In the genomic region with DNA sequence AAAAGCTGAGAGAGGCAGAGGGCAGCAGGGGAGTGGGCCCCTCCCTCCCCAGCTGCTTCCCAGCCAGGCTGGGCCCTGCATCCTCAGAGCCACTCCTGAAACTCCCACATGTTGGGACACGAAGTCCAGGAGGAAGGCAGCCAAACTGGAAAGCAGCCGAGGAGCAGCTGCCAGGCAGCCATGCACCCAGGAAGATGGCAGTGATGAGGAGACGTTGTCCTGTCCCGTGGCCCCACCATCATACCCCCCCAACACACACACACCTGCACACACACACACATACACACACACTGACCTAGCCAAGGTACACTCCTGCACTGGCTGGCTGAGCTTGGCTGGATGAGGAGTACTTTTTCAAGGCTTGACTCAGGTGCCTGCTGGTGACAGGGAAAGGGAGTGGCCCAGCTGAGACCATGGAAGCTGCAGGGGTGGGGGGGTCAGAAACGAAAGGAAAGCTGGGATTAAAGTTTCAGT, we compare ENCODE assay signal across 27 cellular contexts.
DNase-seq lines count a peak whose midpoint lies in the region; ATAC-seq, FAIRE-seq and TF ChIP-seq lines count a peak whose summit lies in the region.
"Had no signal": no experiment of that assay in that cellular context is flagged by ENCODE, and none has a peak within 500 bp of the region (broad histone marks: within the 10 kb centered on the region; RNA-seq: fewer than 3 reads in every experiment).

No MANE protein-coding gene starts in this region.

- H3K36me3 ChIP-seq in left ventricle myocardium inferior, result no peaks in the 10 kb centered on the region
- no peaks in the 10 kb centered on the region for H3K36me3 ChIP-seq in astrocyte (ENCODE audit: insufficient read depth, low read length)
- H3K36me3 ChIP-seq in keratinocyte (ENCODE audit: control insufficient read depth in 2 of 2, extremely low read depth in 1 of 2, insufficient read depth in 2 of 2, low read length in 2 of 2), result no peaks in the 10 kb centered on the region
- H3K36me3 ChIP-seq: BLaER1, gastrocnemius medialis, Peyer's patch, upper lobe of left lung had no signal

- DNase-seq in left ventricle myocardium superior (no peak), left ventricle myocardium inferior (no peak), astrocyte (ENCODE audit: low read depth) (peak; percentile 20), keratinocyte (ENCODE audit: low read depth, low spot score) (peak; percentile 61), cerebellum (ENCODE audit: low spot score) (no peak), NCI-H187 treated with DMSO at 0.1 percent for 48 hours (lab: John Stamatoyannopoulos, UW) (no peak), anterior cingulate cortex (lab: John Stamatoyannopoulos, UW) (no peak)
- DNase-seq: activated CD4-positive, alpha-beta T cell treated with anti-CD3 and anti-CD28 coated beads, Interleukin-2, amount 10 ng/mL, durations not matched to agents 24 days and 14 days; activated naive CD4-positive, alpha-beta T cell treated with anti-CD3 and anti-CD28 coated beads, Interleukin-2, amount 50 U/mL, for 16 hours; activated T-cell treated with anti-CD3 and anti-CD28 coated beads, Interleukin-2, amount 50 U/mL, for 72 hours; caudate nucleus; COR-L47; dorsolateral prefrontal cortex; gastrocnemius medialis; hypothalamus; kidney; naive thymus-derived CD4-positive, alpha-beta T cell; NCI-H1417 treated with DMSO at 0.1 percent for 48 hours; NK-92 treated with Interleukin-12 subunit alpha and Interleukin-12 subunit beta, amount 100 ng/mL, for 24 hours; Peyer's patch; T-helper 2 cell; upper lobe of left lung had no signal

- H3K4me2 ChIP-seq in astrocyte (ENCODE audit: low read length) (no peak overlapping the region), keratinocyte (ENCODE audit: control insufficient read depth, extremely low read depth, insufficient read depth, low read depth, low read length) (peak overlapping the region; percentile 63)
- H3K4me2 ChIP-seq: BLaER1 had no signal

- H3K9me3 Mint-ChIP-seq in astrocyte (ENCODE audit: unreplicated experiment), result peaks cover 14% of the 10 kb centered on the region
- H3K9me3 Mint-ChIP-seq: activated CD4-positive, alpha-beta T cell treated with anti-CD3 and anti-CD28 coated beads, Interleukin-2, amount 10 ng/mL, durations not matched to agents 24 days and 14 days had no signal

- dilution Hi-C loops in keratinocyte (cut with MboI; ENCODE audit: extremely low pct_ligation_motif_present, low sequenced_read_pairs), result no loop called here

- no peak overlapping the region for H3K4me3 ChIP-seq in left ventricle myocardium inferior
- no peak overlapping the region for H3K4me3 ChIP-seq in astrocyte (ENCODE audit: insufficient read depth, low read depth, low read length)
- peak overlapping the region in 2 of 3 experiments; percentile 18 to 37 for H3K4me3 ChIP-seq in keratinocyte (ENCODE audit: control insufficient read depth in 2 of 3, extremely low read depth in 1 of 3, insufficient read depth in 2 of 3, low read depth in 1 of 3, low read length in 3 of 3)
- H3K4me3 ChIP-seq: BLaER1, dorsolateral prefrontal cortex, gastrocnemius medialis, GM23248, Peyer's patch, SK-N-MC, upper lobe of left lung had no signal

- H3K9me3 ChIP-seq in left ventricle myocardium inferior (replicated peaks) (peaks cover 21% of the 10 kb centered on the region), astrocyte (ENCODE audit: insufficient read depth, low read depth, low read length) (peaks cover 4% of the 10 kb centered on the region), keratinocyte (ENCODE audit: control insufficient read depth, low read depth, low read length) (no peaks in the 10 kb centered on the region)
- H3K9me3 ChIP-seq: gastrocnemius medialis, Peyer's patch had no signal

- H3K4me1 Mint-ChIP-seq in astrocyte (ENCODE audit: low read depth, unreplicated experiment), result peaks cover 16% of the 10 kb centered on the region
- H3K4me1 Mint-ChIP-seq: activated CD4-positive, alpha-beta T cell treated with anti-CD3 and anti-CD28 coated beads, Interleukin-2, amount 10 ng/mL, durations not matched to agents 24 days and 14 days; naive thymus-derived CD4-positive, alpha-beta T cell had no signal

- no peak overlapping the region for H3K27ac Mint-ChIP-seq in astrocyte (ENCODE audit: unreplicated experiment)
- H3K27ac Mint-ChIP-seq: activated CD4-positive, alpha-beta T cell treated with anti-CD3 and anti-CD28 coated beads, Interleukin-2, amount 10 ng/mL, durations not matched to agents 24 days and 14 days; activated T-cell treated with anti-CD3 and anti-CD28 coated beads, Interleukin-2, amount 50 U/mL, for 72 hours; naive thymus-derived CD4-positive, alpha-beta T cell had no signal

- no peaks in the 10 kb centered on the region for H3K4me1 ChIP-seq in left ventricle myocardium inferior
- peaks cover 4% of the 10 kb centered on the region for H3K4me1 ChIP-seq in astrocyte (ENCODE audit: insufficient read depth, low read length)
- peaks cover 49% of the 10 kb centered on the region for H3K4me1 ChIP-seq in keratinocyte (ENCODE audit: control insufficient read depth, extremely low read depth, insufficient read depth, low read length)
- H3K4me1 ChIP-seq: gastrocnemius medialis, Peyer's patch, upper lobe of left lung had no signal

- no peaks in the 10 kb centered on the region for H3K9me1 ChIP-seq in keratinocyte (ENCODE audit: control insufficient read depth, extremely low read depth, insufficient read depth, low read length)

- H3K79me2 ChIP-seq in astrocyte (ENCODE audit: insufficient read depth, low read length) (no peaks in the 10 kb centered on the region), keratinocyte (ENCODE audit: control insufficient read depth, insufficient read depth, low read length) (no peaks in the 10 kb centered on the region)

- H3K27me3 ChIP-seq in left ventricle myocardium inferior (ENCODE audit: low read depth) (peaks cover 31% of the 10 kb centered on the region), astrocyte (ENCODE audit: insufficient read depth, low read length) (no peaks in the 10 kb centered on the region), keratinocyte (ENCODE audit: control insufficient read depth, extremely low read depth, insufficient read depth, low read length) (no peaks in the 10 kb centered on the region)
- H3K27me3 ChIP-seq: BLaER1, gastrocnemius medialis, Peyer's patch, upper lobe of left lung had no signal

- FAIRE-seq in astrocyte (lab: Jason Lieb, UNC), result no peak
- FAIRE-seq in keratinocyte (lab: Jason Lieb, UNC), result no peak
- FAIRE-seq: kidney had no signal

- no peak for TF ChIP-seq CTCF in left ventricle myocardium inferior (IDR thresholded peaks at IDR 0.05; ENCODE audit: borderline replicate concordance)
- TF ChIP-seq CTCF in astrocyte (IDR thresholded peaks at IDR 0.05; ENCODE audit: insufficient read depth, low read depth, low read length), result no peak
- no peak for TF ChIP-seq CTCF in keratinocyte (optimal IDR thresholded peaks at IDR 0.05 in 1 of 3, IDR thresholded peaks at IDR 0.05 in 1 of 3, conservative IDR thresholded peaks at IDR 0.05 in 1 of 3; ENCODE audit: extremely low read depth in 1 of 3, insufficient read depth in 2 of 3, low read length in 3 of 3)

- peaks cover 4% of the 10 kb centered on the region for H3K36me3 Mint-ChIP-seq in astrocyte (ENCODE audit: low read depth, unreplicated experiment)
- H3K36me3 Mint-ChIP-seq: naive thymus-derived CD4-positive, alpha-beta T cell had no signal

- no peak overlapping the region for H2AFZ ChIP-seq in astrocyte (ENCODE audit: low read depth, low read length)
- peak overlapping the region; percentile 44 for H2AFZ ChIP-seq in keratinocyte (ENCODE audit: control insufficient read depth, low read length)
- H2AFZ ChIP-seq: GM23248 had no signal

- H4K20me1 ChIP-seq in astrocyte (ENCODE audit: insufficient read depth, low read length), result no peaks in the 10 kb centered on the region
- H4K20me1 ChIP-seq in keratinocyte (ENCODE audit: control insufficient read depth, extremely low read depth, insufficient read depth, low read length), result no peaks in the 10 kb centered on the region
- H4K20me1 ChIP-seq: BLaER1 had no signal

- peaks cover 24% of the 10 kb centered on the region for H3K27me3 Mint-ChIP-seq in astrocyte (ENCODE audit: low read depth, unreplicated experiment)
- H3K27me3 Mint-ChIP-seq: activated CD4-positive, alpha-beta T cell treated with anti-CD3 and anti-CD28 coated beads, Interleukin-2, amount 10 ng/mL, durations not matched to agents 24 days and 14 days had no signal

- ATAC-seq in left ventricle myocardium superior, result peak; percentile 61
- ATAC-seq in HG03520 (IDR thresholded peaks at IDR 0.05; ENCODE audit: unreplicated experiment), result no peak
- ATAC-seq: activated T-cell treated with anti-CD3 and anti-CD28 coated beads, Interleukin-2, amount 50 U/mL, for 72 hours; gastrocnemius medialis; naive thymus-derived CD4-positive, alpha-beta T cell had no signal

- H3K9ac ChIP-seq in astrocyte (ENCODE audit: low read length) (no peak overlapping the region), keratinocyte (ENCODE audit: control insufficient read depth, extremely low read depth, insufficient read depth, low read length) (peak overlapping the region; percentile 49)
- H3K9ac ChIP-seq: BLaER1, GM23248 had no signal

- no peak overlapping the region for H3K4me3 Mint-ChIP-seq in astrocyte (ENCODE audit: unreplicated experiment)
- H3K4me3 Mint-ChIP-seq: activated CD4-positive, alpha-beta T cell treated with anti-CD3 and anti-CD28 coated beads, Interleukin-2, amount 10 ng/mL, durations not matched to agents 24 days and 14 days; activated T-cell treated with anti-CD3 and anti-CD28 coated beads, Interleukin-2, amount 50 U/mL, for 72 hours; naive thymus-derived CD4-positive, alpha-beta T cell had no signal

- intact Hi-C loops in left ventricle myocardium superior (cut with micrococcal nuclease), result no loop called here
- intact Hi-C loops in left ventricle myocardium inferior (cut with micrococcal nuclease), result no loop called here

- no peak overlapping the region for H3K27ac ChIP-seq in left ventricle myocardium inferior (replicated peaks)
- no peak overlapping the region for H3K27ac ChIP-seq in astrocyte (ENCODE audit: low read depth, low read length)
- H3K27ac ChIP-seq in keratinocyte (ENCODE audit: control insufficient read depth, insufficient read depth, low read length), result peak overlapping the region; percentile 81
- H3K27ac ChIP-seq: BLaER1, dorsolateral prefrontal cortex, gastrocnemius medialis, GM23248, HL-60, Peyer's patch, SK-N-MC, upper lobe of left lung had no signal

Comparison
In these comparisons a context has a peak if more than half of its experiments do, and no peak if none do; other contexts are left out.
1. DNase-seq: peak in astrocyte (single experiment) and keratinocyte (single experiment); none in left ventricle myocardium superior (single experiment), left ventricle myocardium inferior (single experiment), cerebellum (single experiment), NCI-H187 treated with DMSO at 0.1 percent for 48 hours (single experiment) and anterior cingulate cortex (0 of 58).
2. H3K4me3 ChIP-seq: peak in keratinocyte (2 of 3); none in left ventricle myocardium inferior (single experiment) and astrocyte (single experiment).